In genomic region chr12:77325505-77325904, GRCh38 we compare ENCODE assay signal across 8 cellular contexts.
DNase-seq lines count a peak whose midpoint lies in the region; ATAC-seq and TF ChIP-seq lines count a peak whose summit lies in the region.

No MANE protein-coding gene starts in this region.

- TF ChIP-seq CTCF in choroid plexus epithelial cell (conservative IDR thresholded peaks at IDR 0.05; ENCODE audit: low read depth, low read length), result no peak

- H3K36me3 ChIP-seq in ACC112 (ENCODE audit: insufficient read depth, low read length) (no peaks in the 10 kb centered on the region), H7 (replicated peaks; ENCODE audit: control insufficient read depth, insufficient read depth, low read length) (no peaks in the 10 kb centered on the region), muscle layer of colon (ENCODE audit: insufficient read depth, low read length) (no peaks in the 10 kb centered on the region)

- no peak overlapping the region for H3K9ac ChIP-seq in muscle layer of colon (ENCODE audit: low read length)

- H3K4me3 ChIP-seq in ACC112 (ENCODE audit: low read depth, low read length), result peak overlapping the region; percentile 81
- H3K4me3 ChIP-seq in H7 (ENCODE audit: insufficient read depth, low read depth, low read length), result peak overlapping the region; percentile 55
- H3K4me3 ChIP-seq in choroid plexus epithelial cell (ENCODE audit: low read depth, low read length), result peak overlapping the region; percentile 62
- peak overlapping the region; percentile 59 to 79 for H3K4me3 ChIP-seq in muscle layer of colon (ENCODE audit: low read depth in 1 of 2, low read length in 2 of 2)

- peaks cover 4% of the 10 kb centered on the region for H3K4me1 ChIP-seq in ACC112 (ENCODE audit: control insufficient read depth, insufficient read depth, low read length, unreplicated experiment)
- H3K4me1 ChIP-seq in muscle layer of colon (ENCODE audit: insufficient read depth, low read length), result peaks cover 6% of the 10 kb centered on the region

- H3K9me3 ChIP-seq in muscle layer of colon (ENCODE audit: low read length), result no peaks in the 10 kb centered on the region

- H3K79me2 ChIP-seq in ACC112 (ENCODE audit: control insufficient read depth, insufficient read depth, low read length, unreplicated experiment), result no peaks in the 10 kb centered on the region

- H3K27me3 ChIP-seq in ACC112 (ENCODE audit: insufficient read depth, low read length) (peaks cover 7% of the 10 kb centered on the region), H7 (ENCODE audit: control insufficient read depth, insufficient read depth, low read length) (peaks cover 17% of the 10 kb centered on the region), muscle layer of colon (ENCODE audit: control insufficient read depth in 1 of 2, insufficient read depth in 2 of 2, low read length in 2 of 2) (no peaks in the 10 kb centered on the region)

- H3K27ac ChIP-seq in ACC112 (ENCODE audit: low read depth, low read length), result no peak overlapping the region
- H3K27ac ChIP-seq in muscle layer of colon (ENCODE audit: low read depth, low read length), result no peak overlapping the region

- DNase-seq in H7 (peak; percentile 77), choroid plexus epithelial cell (ENCODE audit: low read depth) (no peak)

- ATAC-seq in HG02763 (IDR thresholded peaks at IDR 0.05; ENCODE audit: unreplicated experiment), result no peak
- no peak for ATAC-seq in GM21528 (IDR thresholded peaks at IDR 0.05; ENCODE audit: low FRiP score, unreplicated experiment)
- no peak for ATAC-seq in HG02623 (IDR thresholded peaks at IDR 0.05; ENCODE audit: unreplicated experiment)
- no peak for ATAC-seq in HG03354 (IDR thresholded peaks at IDR 0.05; ENCODE audit: poor library complexity, severe bottlenecking, unreplicated experiment)

- H2AFZ ChIP-seq in ACC112 (ENCODE audit: low read length, unreplicated experiment), result peak overlapping the region; percentile 71
